ENCODE assay signal across 29 cellular contexts in the genomic region with DNA sequence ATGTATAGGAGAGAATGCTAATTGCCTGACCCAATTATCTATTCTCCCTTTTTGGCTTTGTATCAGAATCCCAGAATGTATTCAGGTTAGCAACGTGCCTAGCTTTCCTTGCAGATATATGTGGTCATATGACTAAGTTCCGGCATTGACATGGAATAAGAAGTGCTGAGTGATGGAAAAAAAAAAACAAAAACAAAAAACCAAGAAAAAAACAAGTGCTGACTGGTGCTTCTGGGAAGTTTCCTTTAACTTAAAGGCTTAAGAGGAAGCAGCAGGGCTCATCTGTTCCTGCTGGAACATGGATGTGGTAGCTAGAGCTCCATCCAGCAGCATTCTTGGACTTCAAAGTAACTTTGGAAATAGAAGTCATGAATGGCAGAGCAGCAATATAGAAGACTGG. TPM values are rescaled to one million over a fixed set of nuclear protein-coding genes. Genes with fewer than 3 reads are reported as not detected.
DNase-seq lines count a peak whose midpoint lies in the region; ATAC-seq, FAIRE-seq and TF ChIP-seq lines count a peak whose summit lies in the region.
"Had no signal": no experiment of that assay in that cellular context is flagged by ENCODE, and none has a peak within 500 bp of the region (broad histone marks: within the 10 kb centered on the region; RNA-seq: fewer than 3 reads in every experiment).

No MANE protein-coding gene starts in this region.

- no peak overlapping the region for H4K91ac ChIP-seq in trophoblast cell (ENCODE audit: low read depth, low read length)

- no peak overlapping the region for H4K8ac ChIP-seq in trophoblast cell (ENCODE audit: low read depth, low read length)

- H2AFZ ChIP-seq in K562 (ENCODE audit: low read depth, low read length) (no peak overlapping the region), trophoblast cell (ENCODE audit: insufficient read depth, low read length, poor library complexity) (no peak overlapping the region)
- H2AFZ ChIP-seq: GM23338 had no signal

- intact Hi-C loops in K562 (cut with micrococcal nuclease), result no loop called here
- intact Hi-C loops in right lobe of liver (cut with DNase I), result no loop called here

- no peak overlapping the region for H3K18ac ChIP-seq in trophoblast cell (ENCODE audit: low read length)

- H3K9me3 ChIP-seq in K562 (replicated peaks; ENCODE audit: control insufficient read depth, insufficient read depth, low read depth, low read length) (0 out of 2 replicates have a peak, but pooled peaks cover under 1% of the 10 kb centered on the region), right lobe of liver (no peaks in the 10 kb centered on the region), trophoblast cell (ENCODE audit: insufficient read depth, low read depth, low read length) (no peaks in the 10 kb centered on the region)
- H3K9me3 ChIP-seq: BE2C, stomach, thyroid gland had no signal

- peaks cover 0 to 2% of the 10 kb centered on the region in 2 experiments; a peak in 1 of 5 replicates for H3K4me1 ChIP-seq in K562 (replicated peaks in 1 of 2; ENCODE audit: control insufficient read depth in 2 of 2, insufficient read depth in 2 of 2, low read length in 2 of 2)
- no peaks in the 10 kb centered on the region for H3K4me1 ChIP-seq in right lobe of liver
- H3K4me1 ChIP-seq in trophoblast cell (ENCODE audit: control insufficient read depth in 1 of 2, insufficient read depth in 2 of 2, low read length in 2 of 2), result no peaks in the 10 kb centered on the region
- H3K4me1 ChIP-seq: BE2C, stomach, thyroid gland had no signal

- H3K27me3 ChIP-seq in K562 (ENCODE audit: control insufficient read depth in 2 of 2, insufficient read depth in 2 of 2, low read length in 2 of 2) (no peaks in the 10 kb centered on the region), right lobe of liver (no peaks in the 10 kb centered on the region), trophoblast cell (ENCODE audit: insufficient read depth, low read length) (no peaks in the 10 kb centered on the region)
- H3K27me3 ChIP-seq: BE2C, brain microvascular endothelial cell, stomach, thyroid gland had no signal

- TF ChIP-seq CTCF in K562 (IDR thresholded peaks at IDR 0.05 in 2 of 3, conservative IDR thresholded peaks at IDR 0.05 in 1 of 3; ENCODE audit: insufficient read depth in 2 of 3, low read depth in 1 of 3, low read length in 3 of 3), result no peak
- TF ChIP-seq CTCF in right lobe of liver (IDR thresholded peaks at IDR 0.05), result no peak

- H3K14ac ChIP-seq in trophoblast cell (ENCODE audit: low read length), result no peak overlapping the region

- DNase-seq in LHCN-M2 (ENCODE audit: low read depth) (peak; percentile 12), K562 (ENCODE audit: extremely low read depth in 1 of 4, low spot score in 3 of 4) (no peak), right lobe of liver (no peak), trophoblast cell (no peak), HuH-7.5 (ENCODE audit: low spot score) (no peak)
- DNase-seq: activated CD4-positive, alpha-beta T cell treated with anti-CD3 and anti-CD28 coated beads, Interleukin-2, amount 50 U/mL, for 48 hours; activated naive CD4-positive, alpha-beta T cell; activated naive CD8-positive, alpha-beta T cell treated with anti-CD3 and anti-CD28 coated beads, Interleukin-2, amount 50 U/mL, for 24 hours; activated T-cell treated with anti-CD3 and anti-CD28 coated beads, Interleukin-2, amount 50 U/mL, for 72 hours; BE2C; brain microvascular endothelial cell; CD8-positive, alpha-beta T cell; DMS 273 treated with DMSO at 0.1 percent for 48 hours; effector CD8-positive, alpha-beta T cell; MM.1S; NCI-H2029 treated with DMSO at 0.1 percent for 48 hours; NCI-H526; OCI-M1; stimulated activated CD4-positive, alpha-beta T cell treated with anti-CD3 and anti-CD28 coated beads, Interleukin-4, amount 100 ng/mL, for 1 hour; stomach; T-helper 2 cell; thyroid gland had no signal

- H2BK5ac ChIP-seq in trophoblast cell (ENCODE audit: low read depth, low read length, poor library complexity), result no peak overlapping the region

- H3K36me3 ChIP-seq in K562 (ENCODE audit: control insufficient read depth, insufficient read depth, low read length), result peaks cover 15% of the 10 kb centered on the region
- H3K36me3 ChIP-seq in right lobe of liver, result peaks cover 0 to 13% (median 1%) of the 10 kb centered on the region in 4 donors
- H3K36me3 ChIP-seq in trophoblast cell (ENCODE audit: control insufficient read depth in 1 of 2, insufficient read depth in 2 of 2, low read length in 2 of 2), result peaks cover 6 to 7% of the 10 kb centered on the region in 2 experiments
- H3K36me3 ChIP-seq: brain microvascular endothelial cell had no signal

- ATAC-seq in K562 (no peak), esophagus mucosa (peak; percentile 44), right lobe of liver (peak; percentile 29 to 61 (median 48)), HG03039 (IDR thresholded peaks at IDR 0.05; ENCODE audit: unreplicated experiment) (no peak)
- ATAC-seq: activated CD4-positive, CD25-positive, alpha-beta regulatory T cell treated with anti-CD3 and anti-CD28 coated beads, Interleukin-2, amount 50 U/mL, for 24 hours; activated naive CD8-positive, alpha-beta T cell treated with anti-CD3 and anti-CD28 coated beads, Interleukin-2, amount 50 U/mL, for 24 hours; activated T-cell treated with anti-CD3 and anti-CD28 coated beads, Interleukin-2, amount 50 U/mL, for 72 hours; CD8-positive, alpha-beta T cell; GM23338 had no signal

- no peak for TF ChIP-seq RAD21 in K562 (CRISPR knock-in tag; conservative IDR thresholded peaks at IDR 0.05 in 1 of 2, IDR thresholded peaks at IDR 0.05 in 1 of 2)

- H3K4me2 ChIP-seq in K562 (ENCODE audit: insufficient read depth, low read length) (no peak overlapping the region), trophoblast cell (ENCODE audit: low read length) (no peak overlapping the region)
- H3K4me2 ChIP-seq: GM23338, KMS-11 had no signal

- H3K9me1 ChIP-seq in K562 (ENCODE audit: control insufficient read depth, insufficient read depth, low read length), result no peaks in the 10 kb centered on the region

- no peak overlapping the region for H2BK120ac ChIP-seq in trophoblast cell (ENCODE audit: insufficient read depth, low read length, poor library complexity)

- H3K9ac ChIP-seq in K562 (ENCODE audit: insufficient read depth in 1 of 2, low read depth in 2 of 2, low read length in 2 of 2), result no peak overlapping the region
- H3K9ac ChIP-seq in trophoblast cell (ENCODE audit: low read length), result no peak overlapping the region
- H3K9ac ChIP-seq: KMS-11 had no signal

- FAIRE-seq in K562 (lab: Jason Lieb, UNC), result no peak
- FAIRE-seq: frontal cortex, GM19239 had no signal

- no peak overlapping the region for H4K12ac ChIP-seq in trophoblast cell (ENCODE audit: low read depth, low read length)

- no TSS peak for BruUV-seq in K562 (replicated peaks; lab: Mats Ljungman, UMichigan)

- no peaks in the 10 kb centered on the region for H3K79me2 ChIP-seq in K562 (ENCODE audit: control insufficient read depth, insufficient read depth, low read length)
- no peaks in the 10 kb centered on the region for H3K79me2 ChIP-seq in trophoblast cell (ENCODE audit: control insufficient read depth, insufficient read depth, low read length, poor library complexity)

- POLR2A ChIA-PET in K562 (lab: Yijun Ruan, JAX), result interaction anchor here (0.9 to 7.5 kb wide), 6 partner anchors 9 to 95 kb away, joined by 3 to 57 read pairs (median 4); a partner anchor contains a TSS

- H2BK12ac ChIP-seq in trophoblast cell (ENCODE audit: low read length), result no peak overlapping the region

- H3K4me3 ChIP-seq in K562, result no peak overlapping the region
- no peak overlapping the region for H3K4me3 ChIP-seq in right lobe of liver
- no peak overlapping the region for H3K4me3 ChIP-seq in trophoblast cell (ENCODE audit: low read depth, low read length)
- H3K4me3 ChIP-seq: GM23338, stomach, thyroid gland had no signal

- CTCF ChIA-PET in K562 (lab: Yijun Ruan, JAX; ENCODE audit: low intra/inter-chr PET ratio), result no interaction called here

- H3K4ac ChIP-seq in trophoblast cell (ENCODE audit: low read depth, low read length), result no peak overlapping the region

- 23% methylated on average over 2 of the region's 2 CpGs for WGBS in K562 (ENCODE audit: insufficient coverage, low coverage, missing lambda C conversion rate)
- 44% methylated on average over 2 of the region's 2 CpGs for WGBS in right lobe of liver (ENCODE audit: insufficient coverage, low coverage, low lambda C conversion rate, missing lambda C conversion rate)
- WGBS in trophoblast cell (ENCODE audit: extremely low coverage, insufficient coverage, insufficient read length), result no CpG with 5 or more reads among the region's 2 CpGs

- H4K20me1 ChIP-seq in K562 (replicated peaks; ENCODE audit: control insufficient read depth, insufficient read depth, low read length), result no peaks in the 10 kb centered on the region

- no peak for TF ChIP-seq EP300 in K562 (IDR thresholded peaks at IDR 0.05; ENCODE audit: low read length)

- no peak for TF ChIP-seq POLR2A in K562 (conservative IDR thresholded peaks at IDR 0.05)
- TF ChIP-seq POLR2A in right lobe of liver (IDR thresholded peaks at IDR 0.05), result no peak

- no peak overlapping the region for H2AK5ac ChIP-seq in trophoblast cell (ENCODE audit: low read length)

- H3K27ac ChIP-seq in K562 (ENCODE audit: extremely low read depth, low read depth, low read length) (no peak overlapping the region), right lobe of liver (no peak overlapping the region), trophoblast cell (ENCODE audit: low read depth, low read length) (no peak overlapping the region)
- H3K27ac ChIP-seq: brain microvascular endothelial cell, KMS-11, stomach, thyroid gland had no signal

- no peaks in the 10 kb centered on the region for H3K79me1 ChIP-seq in trophoblast cell (ENCODE audit: low read length)

- no peak overlapping the region for H3K23ac ChIP-seq in trophoblast cell (ENCODE audit: low read length)

- in situ Hi-C loops in K562 (cut with MboI), result no loop called here

RNA-seq across cellular contexts. Expression of a gene that starts 10.4 kb away (rescaled TPM):
- total RNA-seq in LHCN-M2 (2014; rRNA removed) (69.8 and 81.0 TPM in 2 replicates), K562 (2014; rRNA removed) (66.4 and 79.7 TPM in 2 replicates), K562 (2014; rRNA removed; fragmentation: Illumina TruSeq; extraction: Trizol) (146 and 164 TPM in 2 replicates), K562 (2015; rRNA removed; fragmentation: Illumina TruSeq; extraction: Trizol) (115 and 129 TPM in 2 replicates), K562 (2021) (81.4 and 100 TPM in 2 replicates), esophagus mucosa (19.8 TPM), right lobe of liver (10 to 100 TPM; 11.2 to 30.1 (median 20.3) TPM)
- 14.4 TPM for polyA plus RNA-seq in LHCN-M2 (2012)
- 18.8 and 35.2 TPM in 2 replicates for total RNA-seq in K562 (2011; cell fraction: chromatin; rRNA removed; ENCODE audit: low replicate concordance)
- 18.2 and 20.0 TPM in 2 replicates for total RNA-seq in K562 (2011; cell fraction: nucleolus; rRNA removed)
- 27.9 and 30.2 TPM in 2 replicates for total RNA-seq in K562 (2011; cell fraction: nucleoplasm; rRNA removed)
- polyA plus RNA-seq in K562 (2011; rRNA removed) (60.4 and 106 TPM in 2 replicates), K562 (2014; fragmentation: Illumina TruSeq; extraction: Trizol) (115 and 153 TPM in 2 replicates), K562 (2014; fragmentation: Nextera tagmentation; extraction: Ambion mirVana) (100 to 1,000 TPM; 277 to 302 TPM), K562 (2014; rRNA removed) (93.6 and 94.0 TPM in 2 replicates)
- 14.8 and 31.7 TPM in 2 replicates for polyA plus RNA-seq in K562 (2011; cell fraction: cytosol; rRNA removed)
- 9.1 and 15.5 TPM in 2 replicates for polyA plus RNA-seq in K562 (2011; cell fraction: nucleus; rRNA removed)
- polyA plus RNA-seq in K562 (2012), result 44.4 and 75.6 TPM in 2 replicates
- polyA minus RNA-seq in K562 (2011; rRNA and poly(A)+ RNA removed), result 32.8 and 35.7 TPM in 2 replicates
- polyA minus RNA-seq in K562 (2011; cell fraction: cytosol; rRNA and poly(A)+ RNA removed), result 8.9 and 20.8 TPM in 2 replicates
- 16.6 and 38.5 TPM in 2 replicates for polyA minus RNA-seq in K562 (2011; cell fraction: nucleus; rRNA and poly(A)+ RNA removed)
- polyA plus RNA-seq in trophoblast cell (2013), result 34.5 and 35.5 TPM in 2 replicates

RNA-seq across cellular contexts. Expression of a gene that starts 13.0 kb away (rescaled TPM):
- 126 and 149 TPM in 2 replicates for total RNA-seq in LHCN-M2 (2014; rRNA removed)
- polyA plus RNA-seq in LHCN-M2 (2012), result 97.9 TPM
- total RNA-seq in K562 (2011; cell fraction: chromatin; rRNA removed; ENCODE audit: low replicate concordance), result 3.0 and 10.3 TPM in 2 replicates
- total RNA-seq in K562 (2011; cell fraction: nucleolus; rRNA removed), result 1.6 and 4.5 TPM in 2 replicates
- total RNA-seq in K562 (2011; cell fraction: nucleoplasm; rRNA removed), result 5.8 and 6.9 TPM in 2 replicates
- total RNA-seq in K562 (2014; rRNA removed), result 85.0 and 105 TPM in 2 replicates
- 121 and 143 TPM in 2 replicates for total RNA-seq in K562 (2014; rRNA removed; fragmentation: Illumina TruSeq; extraction: Trizol)
- total RNA-seq in K562 (2015; rRNA removed; fragmentation: Illumina TruSeq; extraction: Trizol), result 123 and 138 TPM in 2 replicates
- total RNA-seq in K562 (2021), result 94.0 and 96.2 TPM in 2 replicates
- 22.6 and 37.6 TPM in 2 replicates for polyA plus RNA-seq in K562 (2011; rRNA removed)
- 2.8 and 9.5 TPM in 2 replicates for polyA plus RNA-seq in K562 (2011; cell fraction: cytosol; rRNA removed)
- 4.3 and 5.7 TPM in 2 replicates for polyA plus RNA-seq in K562 (2011; cell fraction: nucleus; rRNA removed)
- polyA plus RNA-seq in K562 (2012), result 57.5 and 151 TPM in 2 replicates
- polyA plus RNA-seq in K562 (2014; fragmentation: Illumina TruSeq; extraction: Trizol), result 128 and 140 TPM in 2 replicates
- 100 to 1,000 TPM; 105 to 127 TPM for polyA plus RNA-seq in K562 (2014; fragmentation: Nextera tagmentation; extraction: Ambion mirVana)
- 86.3 and 111 TPM in 2 replicates for polyA plus RNA-seq in K562 (2014; rRNA removed)
- 27.7 and 28.1 TPM in 2 replicates for polyA minus RNA-seq in K562 (2011; rRNA and poly(A)+ RNA removed)
- 12.7 and 16.0 TPM in 2 replicates for polyA minus RNA-seq in K562 (2011; cell fraction: cytosol; rRNA and poly(A)+ RNA removed)
- 2.6 and 4.7 TPM in 2 replicates for polyA minus RNA-seq in K562 (2011; cell fraction: nucleus; rRNA and poly(A)+ RNA removed)
- 71.8 TPM for total RNA-seq in esophagus mucosa
- 10 to 100 TPM; 21.2 to 47.7 (median 30.8) TPM for total RNA-seq in right lobe of liver
- polyA plus RNA-seq in trophoblast cell (2013), result 70.0 and 71.7 TPM in 2 replicates

Comparison
In these comparisons a context has a peak if more than half of its experiments do, and no peak if none do; other contexts are left out.
1. ATAC-seq: peak in esophagus mucosa (single experiment) and right lobe of liver (4 of 4); none in K562 (single experiment) and HG03039 (single experiment).